ENCODE assay signal across 1 cellular context in the genomic region with DNA sequence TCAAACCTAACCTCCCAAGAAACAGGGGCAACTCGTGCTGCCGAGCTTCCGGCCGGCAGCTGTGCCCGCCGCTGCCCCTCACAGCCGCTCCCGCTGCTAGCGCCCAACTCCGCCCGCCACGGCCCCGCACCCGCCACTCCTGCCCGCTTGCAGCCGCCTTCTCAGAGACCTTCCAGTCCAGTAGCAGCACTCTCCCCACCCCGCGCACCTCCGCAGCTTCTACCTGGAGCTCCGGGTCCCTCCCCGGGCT.
TF ChIP-seq lines count a peak whose summit lies in the region.

No MANE protein-coding gene starts in this region.

TF ChIP-seq in HepG2, 621 proteins besides CTCF, POLR2A, EP300 and RAD21 (continued from another document and continues in another):
- TF ChIP-seq, protein P1, sequence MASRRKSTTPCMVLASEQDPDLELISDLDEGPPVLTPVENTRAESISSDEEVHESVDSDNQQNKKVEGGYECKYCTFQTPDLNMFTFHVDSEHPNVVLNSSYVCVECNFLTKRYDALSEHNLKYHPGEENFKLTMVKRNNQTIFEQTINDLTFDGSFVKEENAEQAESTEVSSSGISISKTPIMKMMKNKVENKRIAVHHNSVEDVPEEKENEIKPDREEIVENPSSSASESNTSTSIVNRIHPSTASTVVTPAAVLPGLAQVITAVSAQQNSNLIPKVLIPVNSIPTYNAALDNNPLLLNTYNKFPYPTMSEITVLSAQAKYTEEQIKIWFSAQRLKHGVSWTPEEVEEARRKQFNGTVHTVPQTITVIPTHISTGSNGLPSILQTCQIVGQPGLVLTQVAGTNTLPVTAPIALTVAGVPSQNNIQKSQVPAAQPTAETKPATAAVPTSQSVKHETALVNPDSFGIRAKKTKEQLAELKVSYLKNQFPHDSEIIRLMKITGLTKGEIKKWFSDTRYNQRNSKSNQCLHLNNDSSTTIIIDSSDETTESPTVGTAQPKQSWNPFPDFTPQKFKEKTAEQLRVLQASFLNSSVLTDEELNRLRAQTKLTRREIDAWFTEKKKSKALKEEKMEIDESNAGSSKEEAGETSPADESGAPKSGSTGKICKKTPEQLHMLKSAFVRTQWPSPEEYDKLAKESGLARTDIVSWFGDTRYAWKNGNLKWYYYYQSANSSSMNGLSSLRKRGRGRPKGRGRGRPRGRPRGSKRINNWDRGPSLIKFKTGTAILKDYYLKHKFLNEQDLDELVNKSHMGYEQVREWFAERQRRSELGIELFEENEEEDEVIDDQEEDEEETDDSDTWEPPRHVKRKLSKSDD (CRISPR knock-in tag; IDR thresholded peaks at IDR 0.05; ENCODE audit: low read depth): no peak
- no peak; the same call in 1 of the 2 replicates for TF ChIP-seq GLI4 (CRISPR knock-in tag; IDR thresholded peaks at IDR 0.05; ENCODE audit: borderline replicate concordance)
- TF ChIP-seq, protein P2, sequence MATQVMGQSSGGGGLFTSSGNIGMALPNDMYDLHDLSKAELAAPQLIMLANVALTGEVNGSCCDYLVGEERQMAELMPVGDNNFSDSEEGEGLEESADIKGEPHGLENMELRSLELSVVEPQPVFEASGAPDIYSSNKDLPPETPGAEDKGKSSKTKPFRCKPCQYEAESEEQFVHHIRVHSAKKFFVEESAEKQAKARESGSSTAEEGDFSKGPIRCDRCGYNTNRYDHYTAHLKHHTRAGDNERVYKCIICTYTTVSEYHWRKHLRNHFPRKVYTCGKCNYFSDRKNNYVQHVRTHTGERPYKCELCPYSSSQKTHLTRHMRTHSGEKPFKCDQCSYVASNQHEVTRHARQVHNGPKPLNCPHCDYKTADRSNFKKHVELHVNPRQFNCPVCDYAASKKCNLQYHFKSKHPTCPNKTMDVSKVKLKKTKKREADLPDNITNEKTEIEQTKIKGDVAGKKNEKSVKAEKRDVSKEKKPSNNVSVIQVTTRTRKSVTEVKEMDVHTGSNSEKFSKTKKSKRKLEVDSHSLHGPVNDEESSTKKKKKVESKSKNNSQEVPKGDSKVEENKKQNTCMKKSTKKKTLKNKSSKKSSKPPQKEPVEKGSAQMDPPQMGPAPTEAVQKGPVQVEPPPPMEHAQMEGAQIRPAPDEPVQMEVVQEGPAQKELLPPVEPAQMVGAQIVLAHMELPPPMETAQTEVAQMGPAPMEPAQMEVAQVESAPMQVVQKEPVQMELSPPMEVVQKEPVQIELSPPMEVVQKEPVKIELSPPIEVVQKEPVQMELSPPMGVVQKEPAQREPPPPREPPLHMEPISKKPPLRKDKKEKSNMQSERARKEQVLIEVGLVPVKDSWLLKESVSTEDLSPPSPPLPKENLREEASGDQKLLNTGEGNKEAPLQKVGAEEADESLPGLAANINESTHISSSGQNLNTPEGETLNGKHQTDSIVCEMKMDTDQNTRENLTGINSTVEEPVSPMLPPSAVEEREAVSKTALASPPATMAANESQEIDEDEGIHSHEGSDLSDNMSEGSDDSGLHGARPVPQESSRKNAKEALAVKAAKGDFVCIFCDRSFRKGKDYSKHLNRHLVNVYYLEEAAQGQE (IDR thresholded peaks at IDR 0.05; ENCODE audit: borderline replicate concordance in 1 of 2, low read depth in 1 of 2, low read length in 2 of 2): peak in 1 of 2 experiments; percentile 45; a peak in 1 of 4 replicates
- no peak for TF ChIP-seq HNF1A (IDR thresholded peaks at IDR 0.05; ENCODE audit: low read depth)
- no peak; the same call in 1 of the 2 replicates for TF ChIP-seq HNF1A (CRISPR knock-in tag; IDR thresholded peaks at IDR 0.05; ENCODE audit: borderline replicate concordance)
- no peak for TF ChIP-seq ZNF496 (CRISPR knock-in tag; IDR thresholded peaks at IDR 0.05; ENCODE audit: insufficient replicate concordance)
- no peak for TF ChIP-seq ELF4 (CRISPR knock-in tag; IDR thresholded peaks at IDR 0.05; ENCODE audit: borderline replicate concordance)
- no peak for TF ChIP-seq TBX3 (IDR thresholded peaks at IDR 0.05; ENCODE audit: borderline replicate concordance)
- TF ChIP-seq PCBP1 (IDR thresholded peaks at IDR 0.05; ENCODE audit: borderline replicate concordance, low read depth, low read length): no peak; the same call in 1 of the 2 replicates
- TF ChIP-seq, protein P3, sequence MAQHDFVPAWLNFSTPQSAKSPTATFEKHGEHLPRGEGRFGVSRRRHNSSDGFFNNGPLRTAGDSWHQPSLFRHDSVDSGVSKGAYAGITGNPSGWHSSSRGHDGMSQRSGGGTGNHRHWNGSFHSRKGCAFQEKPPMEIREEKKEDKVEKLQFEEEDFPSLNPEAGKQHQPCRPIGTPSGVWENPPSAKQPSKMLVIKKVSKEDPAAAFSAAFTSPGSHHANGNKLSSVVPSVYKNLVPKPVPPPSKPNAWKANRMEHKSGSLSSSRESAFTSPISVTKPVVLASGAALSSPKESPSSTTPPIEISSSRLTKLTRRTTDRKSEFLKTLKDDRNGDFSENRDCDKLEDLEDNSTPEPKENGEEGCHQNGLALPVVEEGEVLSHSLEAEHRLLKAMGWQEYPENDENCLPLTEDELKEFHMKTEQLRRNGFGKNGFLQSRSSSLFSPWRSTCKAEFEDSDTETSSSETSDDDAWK (CRISPR knock-in tag; IDR thresholded peaks at IDR 0.05): no peak
- no peak for TF ChIP-seq AGO1 (IDR thresholded peaks at IDR 0.05; ENCODE audit: low read depth, low read length, poor library complexity, severe bottlenecking)
- TF ChIP-seq ZSCAN20 (CRISPR knock-in tag; IDR thresholded peaks at IDR 0.05; ENCODE audit: borderline replicate concordance): peak; percentile 69; the same call in 1 of the 2 replicates
- no peak for TF ChIP-seq ZNF546 (CRISPR knock-in tag; conservative IDR thresholded peaks at IDR 0.05)
- TF ChIP-seq ZBED4 (CRISPR knock-in tag; IDR thresholded peaks at IDR 0.05; ENCODE audit: borderline replicate concordance): no peak
- TF ChIP-seq, protein P4, sequence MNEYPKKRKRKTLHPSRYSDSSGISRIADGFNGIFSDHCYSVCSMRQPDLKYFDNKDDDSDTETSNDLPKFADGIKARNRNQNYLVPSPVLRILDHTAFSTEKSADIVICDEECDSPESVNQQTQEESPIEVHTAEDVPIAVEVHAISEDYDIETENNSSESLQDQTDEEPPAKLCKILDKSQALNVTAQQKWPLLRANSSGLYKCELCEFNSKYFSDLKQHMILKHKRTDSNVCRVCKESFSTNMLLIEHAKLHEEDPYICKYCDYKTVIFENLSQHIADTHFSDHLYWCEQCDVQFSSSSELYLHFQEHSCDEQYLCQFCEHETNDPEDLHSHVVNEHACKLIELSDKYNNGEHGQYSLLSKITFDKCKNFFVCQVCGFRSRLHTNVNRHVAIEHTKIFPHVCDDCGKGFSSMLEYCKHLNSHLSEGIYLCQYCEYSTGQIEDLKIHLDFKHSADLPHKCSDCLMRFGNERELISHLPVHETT (CRISPR knock-in tag; conservative IDR thresholded peaks at IDR 0.05): no peak
- no peak for TF ChIP-seq SP2 (CRISPR knock-in tag; IDR thresholded peaks at IDR 0.05)
- no peak; the same call in 1 of the 2 replicates for TF ChIP-seq CREBL2 (CRISPR knock-in tag; IDR thresholded peaks at IDR 0.05; ENCODE audit: borderline replicate concordance)
- TF ChIP-seq HOXA7 (CRISPR knock-in tag; IDR thresholded peaks at IDR 0.05): no peak
- peak; percentile 83; the same call in 1 of the 2 replicates for TF ChIP-seq ZNF563 (CRISPR knock-in tag; IDR thresholded peaks at IDR 0.05)
- 0 out of 2 replicates have a peak, but pooled peaks have one; percentile 52 for TF ChIP-seq ZNF746 (CRISPR knock-in tag; IDR thresholded peaks at IDR 0.05)
- TF ChIP-seq ZNF33B (CRISPR knock-in tag; IDR thresholded peaks at IDR 0.05): peak; percentile 24; the same call in 1 of the 2 replicates
- no peak for TF ChIP-seq ELF1 (CRISPR knock-in tag; IDR thresholded peaks at IDR 0.05)
- no peak for TF ChIP-seq SP5 (CRISPR knock-in tag; IDR thresholded peaks at IDR 0.05; ENCODE audit: borderline replicate concordance, low read depth)
- TF ChIP-seq HDAC2 (CRISPR knock-in tag; IDR thresholded peaks at IDR 0.05): no peak
- no peak; the same call in 1 of the 2 replicates for TF ChIP-seq ZNF264 (CRISPR knock-in tag; IDR thresholded peaks at IDR 0.05)
- TF ChIP-seq KLF6 (CRISPR knock-in tag; IDR thresholded peaks at IDR 0.05): no peak
- TF ChIP-seq GZF1 (CRISPR knock-in tag; IDR thresholded peaks at IDR 0.05): peak; percentile 85; the same call in 1 of the 2 replicates
- TF ChIP-seq, protein P5, sequence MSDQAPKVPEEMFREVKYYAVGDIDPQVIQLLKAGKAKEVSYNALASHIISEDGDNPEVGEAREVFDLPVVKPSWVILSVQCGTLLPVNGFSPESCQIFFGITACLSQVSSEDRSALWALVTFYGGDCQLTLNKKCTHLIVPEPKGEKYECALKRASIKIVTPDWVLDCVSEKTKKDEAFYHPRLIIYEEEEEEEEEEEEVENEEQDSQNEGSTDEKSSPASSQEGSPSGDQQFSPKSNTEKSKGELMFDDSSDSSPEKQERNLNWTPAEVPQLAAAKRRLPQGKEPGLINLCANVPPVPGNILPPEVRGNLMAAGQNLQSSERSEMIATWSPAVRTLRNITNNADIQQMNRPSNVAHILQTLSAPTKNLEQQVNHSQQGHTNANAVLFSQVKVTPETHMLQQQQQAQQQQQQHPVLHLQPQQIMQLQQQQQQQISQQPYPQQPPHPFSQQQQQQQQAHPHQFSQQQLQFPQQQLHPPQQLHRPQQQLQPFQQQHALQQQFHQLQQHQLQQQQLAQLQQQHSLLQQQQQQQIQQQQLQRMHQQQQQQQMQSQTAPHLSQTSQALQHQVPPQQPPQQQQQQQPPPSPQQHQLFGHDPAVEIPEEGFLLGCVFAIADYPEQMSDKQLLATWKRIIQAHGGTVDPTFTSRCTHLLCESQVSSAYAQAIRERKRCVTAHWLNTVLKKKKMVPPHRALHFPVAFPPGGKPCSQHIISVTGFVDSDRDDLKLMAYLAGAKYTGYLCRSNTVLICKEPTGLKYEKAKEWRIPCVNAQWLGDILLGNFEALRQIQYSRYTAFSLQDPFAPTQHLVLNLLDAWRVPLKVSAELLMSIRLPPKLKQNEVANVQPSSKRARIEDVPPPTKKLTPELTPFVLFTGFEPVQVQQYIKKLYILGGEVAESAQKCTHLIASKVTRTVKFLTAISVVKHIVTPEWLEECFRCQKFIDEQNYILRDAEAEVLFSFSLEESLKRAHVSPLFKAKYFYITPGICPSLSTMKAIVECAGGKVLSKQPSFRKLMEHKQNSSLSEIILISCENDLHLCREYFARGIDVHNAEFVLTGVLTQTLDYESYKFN (CRISPR knock-in tag; conservative IDR thresholded peaks at IDR 0.05): no peak; the same call in 1 of the 2 replicates
- TF ChIP-seq ZNF274 (CRISPR knock-in tag; IDR thresholded peaks at IDR 0.05): peak; percentile 86; the same call in 1 of the 2 replicates
- no peak for TF ChIP-seq MAFG (CRISPR knock-in tag; IDR thresholded peaks at IDR 0.05)
- no peak for TF ChIP-seq MLLT10 (CRISPR knock-in tag; IDR thresholded peaks at IDR 0.05)
- TF ChIP-seq ZNF17 (CRISPR knock-in tag; IDR thresholded peaks at IDR 0.05): no peak
